Comparison of ENCODE assay signal across 27 cellular contexts in the genomic region with DNA sequence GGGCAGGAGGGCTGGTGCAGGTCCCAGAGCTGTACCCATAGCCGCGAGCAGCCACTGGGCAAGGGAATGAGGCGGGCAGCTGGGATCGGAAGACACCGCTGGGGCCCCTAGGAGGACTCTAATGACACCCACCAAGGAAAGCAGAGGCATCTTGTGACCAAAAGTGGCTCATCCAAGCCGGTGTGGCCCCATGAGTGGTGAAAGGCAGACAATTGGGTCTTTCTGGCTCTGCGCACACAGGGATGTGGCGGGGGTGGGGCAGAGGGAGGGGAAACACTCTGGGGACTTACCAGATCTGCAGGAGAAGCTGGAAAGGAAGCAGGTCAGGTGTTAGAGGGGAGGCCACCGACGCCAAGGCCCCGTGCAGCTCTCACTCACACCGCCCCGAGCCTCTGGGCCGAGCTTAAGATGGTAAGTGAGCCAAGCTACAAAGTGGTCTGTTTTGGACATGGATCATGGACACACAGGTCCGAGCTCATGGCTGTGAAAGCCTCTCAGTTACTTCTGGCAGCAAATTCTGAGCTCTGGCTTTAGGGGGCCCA.
"Had no signal": no experiment of that assay in that cellular context is flagged by ENCODE, and none has a peak within 500 bp of the region (broad histone marks: within the 10 kb centered on the region; RNA-seq: fewer than 3 reads in every experiment).

No MANE protein-coding gene starts in this region.

- DNase-seq: activated CD4-positive, alpha-beta T cell treated with anti-CD3 and anti-CD28 coated beads for 36 hours; activated CD4-positive, CD25-positive, alpha-beta regulatory T cell; activated CD8-positive, alpha-beta memory T cell treated with anti-CD3 and anti-CD28 coated beads, Interleukin-2, amount 50 U/mL, for 4 hours; activated effector memory CD4-positive, alpha-beta T cell treated with anti-CD3 and anti-CD28 coated beads, Interleukin-2, amount 50 U/mL, for 16 hours; activated naive CD4-positive, alpha-beta T cell treated with anti-CD3 and anti-CD28 coated beads for 36 hours; activated naive CD8-positive, alpha-beta T cell treated with anti-CD3 and anti-CD28 coated beads for 36 hours; activated T-cell treated with anti-CD3 and anti-CD28 coated beads, Interleukin-2, amount 50 U/mL, for 1 hour; adrenal gland; brain microvascular endothelial cell; caudate nucleus; foreskin fibroblast; hypothalamus; immature natural killer cell; nucleus accumbens; retina; stimulated activated CD4-positive, alpha-beta T cell treated with anti-CD3 and anti-CD28 coated beads, Interleukin-15, amount 100 ng/mL, for 24 hours; stimulated activated naive CD4-positive, alpha-beta T cell treated with Interleukin-2 at 50 U/mL for 16 hours had no signal

- H3K9me3 Mint-ChIP-seq: activated naive CD4-positive, alpha-beta T cell treated with anti-CD3 and anti-CD28 coated beads for 36 hours; activated naive CD8-positive, alpha-beta T cell treated with anti-CD3 and anti-CD28 coated beads for 36 hours; activated T-helper 1 cell treated with anti-CD3 and anti-CD28 coated beads, Interleukin-12 subunit alpha, Interleukin-12 subunit beta, Interleukin-2, Interleukin-4 antibody, amounts not matched to agents 30 ng/mL and 10 ng/mL and 1 ng/mL, durations not matched to agents 14 hours and 24 hours and 36 hours; immature natural killer cell; nephron had no signal

- H3K4me1 ChIP-seq: adrenal gland, ascending aorta, pancreas, prostate gland, tibial nerve had no signal

- H3K4me3 Mint-ChIP-seq: activated CD4-positive, alpha-beta T cell treated with anti-CD3 and anti-CD28 coated beads for 36 hours; activated naive CD4-positive, alpha-beta T cell treated with anti-CD3 and anti-CD28 coated beads for 36 hours; activated naive CD8-positive, alpha-beta T cell treated with anti-CD3 and anti-CD28 coated beads for 36 hours; activated T-helper 1 cell treated with anti-CD3 and anti-CD28 coated beads, Interleukin-12 subunit alpha, Interleukin-12 subunit beta, Interleukin-2, Interleukin-4 antibody, amounts not matched to agents 30 ng/mL and 10 ng/mL and 1 ng/mL, durations not matched to agents 14 hours and 24 hours and 36 hours; immature natural killer cell; nephron had no signal

- H3K9me3 ChIP-seq: adrenal gland, ascending aorta, heart left ventricle, pancreas, prostate gland, tibial nerve had no signal

- H3K27ac ChIP-seq: adrenal gland, ascending aorta, brain microvascular endothelial cell, heart left ventricle, pancreas, prostate gland, tibial nerve had no signal

- H3K27me3 Mint-ChIP-seq: activated CD4-positive, alpha-beta T cell treated with anti-CD3 and anti-CD28 coated beads for 36 hours; activated naive CD8-positive, alpha-beta T cell treated with anti-CD3 and anti-CD28 coated beads for 36 hours had no signal

- H3K36me3 Mint-ChIP-seq: activated naive CD8-positive, alpha-beta T cell treated with anti-CD3 and anti-CD28 coated beads for 36 hours; immature natural killer cell had no signal

- H3K27me3 ChIP-seq: adrenal gland, ascending aorta, brain microvascular endothelial cell, heart left ventricle, pancreas, tibial nerve had no signal

- ATAC-seq: activated CD4-positive, alpha-beta T cell treated with anti-CD3 and anti-CD28 coated beads for 36 hours; esophagus mucosa; heart left ventricle; left lobe of liver; pancreas had no signal

- H3K27ac Mint-ChIP-seq: activated CD4-positive, alpha-beta T cell treated with anti-CD3 and anti-CD28 coated beads for 36 hours; activated naive CD4-positive, alpha-beta T cell treated with anti-CD3 and anti-CD28 coated beads for 36 hours; activated T-helper 1 cell treated with anti-CD3 and anti-CD28 coated beads, Interleukin-12 subunit alpha, Interleukin-12 subunit beta, Interleukin-2, Interleukin-4 antibody, amounts not matched to agents 30 ng/mL and 10 ng/mL and 1 ng/mL, durations not matched to agents 14 hours and 24 hours and 36 hours; immature natural killer cell; nephron had no signal

- H3K4me3 ChIP-seq: adrenal gland, ascending aorta, heart left ventricle, pancreas, prostate gland, smooth muscle cell, tibial nerve had no signal

- H3K4me1 Mint-ChIP-seq: activated CD4-positive, alpha-beta T cell treated with anti-CD3 and anti-CD28 coated beads for 36 hours; activated naive CD8-positive, alpha-beta T cell treated with anti-CD3 and anti-CD28 coated beads for 36 hours; immature natural killer cell; nephron had no signal
